Comparison of ENCODE assay signal across 1 cellular context in the genomic region with DNA sequence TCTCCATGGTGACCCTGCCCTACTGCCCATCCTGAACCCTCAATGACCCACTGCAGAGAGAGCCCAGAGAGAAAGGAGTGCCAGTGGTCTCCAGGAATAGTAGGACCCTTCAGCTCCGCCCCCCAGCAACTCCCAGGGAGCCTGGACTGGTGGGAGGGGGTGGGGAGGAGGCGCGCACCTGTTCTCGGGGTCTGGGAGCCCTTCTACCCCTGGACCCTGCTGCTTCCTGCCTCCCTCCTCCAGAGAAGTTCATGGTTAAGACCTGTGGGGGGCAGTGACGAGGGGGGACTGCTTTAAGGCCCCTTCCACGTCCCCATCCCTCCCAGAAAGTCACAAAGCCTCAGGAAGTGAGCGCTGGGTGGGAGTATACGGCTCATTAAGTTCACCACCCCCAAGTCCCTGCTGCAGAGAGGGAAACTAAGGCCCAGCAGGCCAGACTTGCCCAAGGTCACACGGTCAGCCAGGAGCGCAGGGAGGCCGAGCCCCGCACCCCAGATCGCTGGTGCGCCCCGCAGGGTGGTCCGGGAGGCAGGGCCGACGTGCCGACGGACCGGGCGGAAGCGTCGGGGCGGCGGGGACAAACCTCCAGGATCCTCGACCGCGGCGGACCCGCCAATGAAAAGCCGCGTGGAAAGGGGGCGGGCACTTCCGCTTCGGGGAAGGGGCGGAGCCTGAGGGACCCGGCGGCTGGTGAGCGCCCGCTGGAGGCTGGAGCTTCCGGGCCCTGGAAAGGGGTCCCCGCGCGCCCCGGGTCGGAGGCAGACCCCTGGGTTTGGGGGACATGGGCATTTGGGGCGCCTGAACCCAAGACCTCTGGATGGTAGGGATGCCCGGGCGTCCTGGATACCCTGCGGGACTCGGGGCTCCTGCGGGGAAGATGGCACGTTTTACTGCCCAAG.
TF ChIP-seq lines count a peak whose summit lies in the region.

A gene with protein sequence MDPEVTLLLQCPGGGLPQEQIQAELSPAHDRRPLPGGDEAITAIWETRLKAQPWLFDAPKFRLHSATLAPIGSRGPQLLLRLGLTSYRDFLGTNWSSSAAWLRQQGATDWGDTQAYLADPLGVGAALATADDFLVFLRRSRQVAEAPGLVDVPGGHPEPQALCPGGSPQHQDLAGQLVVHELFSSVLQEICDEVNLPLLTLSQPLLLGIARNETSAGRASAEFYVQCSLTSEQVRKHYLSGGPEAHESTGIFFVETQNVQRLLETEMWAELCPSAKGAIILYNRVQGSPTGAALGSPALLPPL (plus strand): TSS at position 667 of the 899 bp plus-strand sequence. CDS start 379 bp downstream, outside the sequence.
A gene with protein sequence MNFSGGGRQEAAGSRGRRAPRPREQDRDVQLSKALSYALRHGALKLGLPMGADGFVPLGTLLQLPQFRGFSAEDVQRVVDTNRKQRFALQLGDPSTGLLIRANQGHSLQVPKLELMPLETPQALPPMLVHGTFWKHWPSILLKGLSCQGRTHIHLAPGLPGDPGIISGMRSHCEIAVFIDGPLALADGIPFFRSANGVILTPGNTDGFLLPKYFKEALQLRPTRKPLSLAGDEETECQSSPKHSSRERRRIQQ (minus strand): TSS at position 579 of the 899 bp plus-strand sequence. CDS start 326 bp downstream, at position 253.

TF ChIP-seq in GM23338, 12 proteins besides CTCF, POLR2A, EP300 and RAD21 (continued from another document):
- TF ChIP-seq, protein P1, sequence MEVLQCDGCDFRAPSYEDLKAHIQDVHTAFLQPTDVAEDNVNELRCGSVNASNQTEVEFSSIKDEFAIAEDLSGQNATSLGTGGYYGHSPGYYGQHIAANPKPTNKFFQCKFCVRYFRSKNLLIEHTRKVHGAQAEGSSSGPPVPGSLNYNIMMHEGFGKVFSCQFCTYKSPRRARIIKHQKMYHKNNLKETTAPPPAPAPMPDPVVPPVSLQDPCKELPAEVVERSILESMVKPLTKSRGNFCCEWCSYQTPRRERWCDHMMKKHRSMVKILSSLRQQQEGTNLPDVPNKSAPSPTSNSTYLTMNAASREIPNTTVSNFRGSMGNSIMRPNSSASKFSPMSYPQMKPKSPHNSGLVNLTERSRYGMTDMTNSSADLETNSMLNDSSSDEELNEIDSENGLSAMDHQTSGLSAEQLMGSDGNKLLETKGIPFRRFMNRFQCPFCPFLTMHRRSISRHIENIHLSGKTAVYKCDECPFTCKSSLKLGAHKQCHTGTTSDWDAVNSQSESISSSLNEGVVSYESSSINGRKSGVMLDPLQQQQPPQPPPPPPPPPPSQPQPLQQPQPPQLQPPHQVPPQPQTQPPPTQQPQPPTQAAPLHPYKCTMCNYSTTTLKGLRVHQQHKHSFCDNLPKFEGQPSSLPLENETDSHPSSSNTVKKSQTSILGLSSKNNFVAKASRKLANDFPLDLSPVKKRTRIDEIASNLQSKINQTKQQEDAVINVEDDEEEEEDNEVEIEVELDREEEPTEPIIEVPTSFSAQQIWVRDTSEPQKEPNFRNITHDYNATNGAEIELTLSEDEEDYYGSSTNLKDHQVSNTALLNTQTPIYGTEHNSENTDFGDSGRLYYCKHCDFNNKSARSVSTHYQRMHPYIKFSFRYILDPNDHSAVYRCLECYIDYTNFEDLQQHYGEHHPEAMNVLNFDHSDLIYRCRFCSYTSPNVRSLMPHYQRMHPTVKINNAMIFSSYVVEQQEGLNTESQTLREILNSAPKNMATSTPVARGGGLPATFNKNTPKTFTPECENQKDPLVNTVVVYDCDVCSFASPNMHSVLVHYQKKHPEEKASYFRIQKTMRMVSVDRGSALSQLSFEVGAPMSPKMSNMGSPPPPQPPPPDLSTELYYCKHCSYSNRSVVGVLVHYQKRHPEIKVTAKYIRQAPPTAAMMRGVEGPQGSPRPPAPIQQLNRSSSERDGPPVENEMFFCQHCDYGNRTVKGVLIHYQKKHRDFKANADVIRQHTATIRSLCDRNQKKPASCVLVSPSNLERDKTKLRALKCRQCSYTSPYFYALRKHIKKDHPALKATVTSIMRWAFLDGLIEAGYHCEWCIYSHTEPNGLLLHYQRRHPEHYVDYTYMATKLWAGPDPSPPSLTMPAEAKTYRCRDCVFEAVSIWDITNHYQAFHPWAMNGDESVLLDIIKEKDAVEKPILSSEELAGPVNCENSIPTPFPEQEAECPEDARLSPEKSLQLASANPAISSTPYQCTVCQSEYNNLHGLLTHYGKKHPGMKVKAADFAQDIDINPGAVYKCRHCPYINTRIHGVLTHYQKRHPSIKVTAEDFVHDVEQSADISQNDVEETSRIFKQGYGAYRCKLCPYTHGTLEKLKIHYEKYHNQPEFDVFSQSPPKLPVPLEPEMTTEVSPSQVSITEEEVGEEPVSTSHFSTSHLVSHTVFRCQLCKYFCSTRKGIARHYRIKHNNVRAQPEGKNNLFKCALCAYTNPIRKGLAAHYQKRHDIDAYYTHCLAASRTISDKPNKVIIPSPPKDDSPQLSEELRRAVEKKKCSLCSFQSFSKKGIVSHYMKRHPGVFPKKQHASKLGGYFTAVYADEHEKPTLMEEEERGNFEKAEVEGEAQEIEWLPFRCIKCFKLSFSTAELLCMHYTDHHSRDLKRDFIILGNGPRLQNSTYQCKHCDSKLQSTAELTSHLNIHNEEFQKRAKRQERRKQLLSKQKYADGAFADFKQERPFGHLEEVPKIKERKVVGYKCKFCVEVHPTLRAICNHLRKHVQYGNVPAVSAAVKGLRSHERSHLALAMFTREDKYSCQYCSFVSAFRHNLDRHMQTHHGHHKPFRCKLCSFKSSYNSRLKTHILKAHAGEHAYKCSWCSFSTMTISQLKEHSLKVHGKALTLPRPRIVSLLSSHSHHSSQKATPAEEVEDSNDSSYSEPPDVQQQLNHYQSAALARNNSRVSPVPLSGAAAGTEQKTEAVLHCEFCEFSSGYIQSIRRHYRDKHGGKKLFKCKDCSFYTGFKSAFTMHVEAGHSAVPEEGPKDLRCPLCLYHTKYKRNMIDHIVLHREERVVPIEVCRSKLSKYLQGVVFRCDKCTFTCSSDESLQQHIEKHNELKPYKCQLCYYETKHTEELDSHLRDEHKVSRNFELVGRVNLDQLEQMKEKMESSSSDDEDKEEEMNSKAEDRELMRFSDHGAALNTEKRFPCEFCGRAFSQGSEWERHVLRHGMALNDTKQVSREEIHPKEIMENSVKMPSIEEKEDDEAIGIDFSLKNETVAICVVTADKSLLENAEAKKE (CRISPR knock-in tag; IDR thresholded peaks at IDR 0.05): no peak
- TF ChIP-seq POLR2AphosphoS5 (IDR thresholded peaks at IDR 0.05; ENCODE audit: low read depth): peak; percentile 89
- no peak for TF ChIP-seq EZH2phosphoT487 (IDR thresholded peaks at IDR 0.05; ENCODE audit: unreplicated experiment)
- no peak for TF ChIP-seq STAT1 (IDR thresholded peaks at IDR 0.05; ENCODE audit: unreplicated experiment)
- no peak for TF ChIP-seq EZH2 (IDR thresholded peaks at IDR 0.05; ENCODE audit: low read depth, unreplicated experiment)
- TF ChIP-seq NANOG (IDR thresholded peaks at IDR 0.05; ENCODE audit: borderline replicate concordance): no peak
- no peak for TF ChIP-seq ZNF331 (CRISPR knock-in tag; IDR thresholded peaks at IDR 0.05; ENCODE audit: low read depth)
